ENCODE assay signal across 8 cellular contexts in genomic region chr7:10973061-10973941, GRCh38. TPM values are rescaled to one million over a fixed set of nuclear protein-coding genes. Genes with fewer than 3 reads are reported as not detected.
DNase-seq lines count a peak whose midpoint lies in the region; ATAC-seq and TF ChIP-seq lines count a peak whose summit lies in the region.

A gene with protein sequence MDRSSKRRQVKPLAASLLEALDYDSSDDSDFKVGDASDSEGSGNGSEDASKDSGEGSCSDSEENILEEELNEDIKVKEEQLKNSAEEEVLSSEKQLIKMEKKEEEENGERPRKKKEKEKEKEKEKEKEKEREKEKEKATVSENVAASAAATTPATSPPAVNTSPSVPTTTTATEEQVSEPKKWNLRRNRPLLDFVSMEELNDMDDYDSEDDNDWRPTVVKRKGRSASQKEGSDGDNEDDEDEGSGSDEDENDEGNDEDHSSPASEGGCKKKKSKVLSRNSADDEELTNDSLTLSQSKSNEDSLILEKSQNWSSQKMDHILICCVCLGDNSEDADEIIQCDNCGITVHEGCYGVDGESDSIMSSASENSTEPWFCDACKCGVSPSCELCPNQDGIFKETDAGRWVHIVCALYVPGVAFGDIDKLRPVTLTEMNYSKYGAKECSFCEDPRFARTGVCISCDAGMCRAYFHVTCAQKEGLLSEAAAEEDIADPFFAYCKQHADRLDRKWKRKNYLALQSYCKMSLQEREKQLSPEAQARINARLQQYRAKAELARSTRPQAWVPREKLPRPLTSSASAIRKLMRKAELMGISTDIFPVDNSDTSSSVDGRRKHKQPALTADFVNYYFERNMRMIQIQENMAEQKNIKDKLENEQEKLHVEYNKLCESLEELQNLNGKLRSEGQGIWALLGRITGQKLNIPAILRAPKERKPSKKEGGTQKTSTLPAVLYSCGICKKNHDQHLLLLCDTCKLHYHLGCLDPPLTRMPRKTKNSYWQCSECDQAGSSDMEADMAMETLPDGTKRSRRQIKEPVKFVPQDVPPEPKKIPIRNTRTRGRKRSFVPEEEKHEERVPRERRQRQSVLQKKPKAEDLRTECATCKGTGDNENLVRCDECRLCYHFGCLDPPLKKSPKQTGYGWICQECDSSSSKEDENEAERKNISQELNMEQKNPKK (plus strand): TSS chr7:10973872. CDS start chr7:10974324, 452 bp downstream.

- peak within 1 kb of the TSS; percentile 98 for H2AFZ ChIP-seq in KMS-11 (ENCODE audit: low read depth)

- H3K4me2 ChIP-seq in KMS-11: peak within 1 kb of the TSS; percentile 96

- H3K36me3 ChIP-seq in KMS-11 (ENCODE audit: insufficient read depth): no peaks in the 10 kb centered on the region
- no peaks in the 10 kb centered on the region for H3K36me3 ChIP-seq in Peyer's patch
- H3K36me3 ChIP-seq in muscle layer of colon (ENCODE audit: insufficient read depth, low read length): no peaks in the 10 kb centered on the region

- H3K4me3 ChIP-seq in KMS-11 (IDR thresholded peaks at IDR 0.05; ENCODE audit: insufficient read depth, low read depth, low read length) (peak within 1 kb of the TSS; percentile 11), Peyer's patch (peak within 1 kb of the TSS; percentile 61 to 83 (median 70)), muscle layer of colon (ENCODE audit: low read depth in 1 of 2, low read length in 2 of 2) (peak within 1 kb of the TSS; percentile 60 to 93)

- TF ChIP-seq POLR2A in Peyer's patch (IDR thresholded peaks at IDR 0.05): peak; percentile 65

- H3K27ac ChIP-seq in KMS-11 (peak within 1 kb of the TSS; percentile 88), Peyer's patch (peak within 1 kb of the TSS; percentile 74 to 85 (median 81)), muscle layer of colon (ENCODE audit: low read depth, low read length) (peak within 1 kb of the TSS; percentile 68)

- peaks cover 11% of the 10 kb centered on the region for H3K79me2 ChIP-seq in KMS-11 (ENCODE audit: insufficient read depth, low read depth)

- peak; percentile 98 for ATAC-seq in GM21737 (IDR thresholded peaks at IDR 0.05; ENCODE audit: unreplicated experiment)
- ATAC-seq in esophagus mucosa: peak; percentile 100

- no peak; the same call in 1 of the 2 replicates for TF ChIP-seq CTCF in KMS-11 (conservative IDR thresholded peaks at IDR 0.05; ENCODE audit: low read depth, low read length)
- peak in 1 of 6 experiments; percentile 5 for TF ChIP-seq CTCF in Peyer's patch (IDR thresholded peaks at IDR 0.05)

- H3K4me1 ChIP-seq in KMS-11 (ENCODE audit: low read depth, poor library complexity, severe bottlenecking) (peaks cover 23% of the 10 kb centered on the region), Peyer's patch (peaks cover 0 to 8% (median 0%) of the 10 kb centered on the region in 4 donors), muscle layer of colon (ENCODE audit: insufficient read depth, low read length) (peaks cover 10% of the 10 kb centered on the region)

- no peaks in the 10 kb centered on the region for H3K9me3 ChIP-seq in Peyer's patch
- no peaks in the 10 kb centered on the region for H3K9me3 ChIP-seq in muscle layer of colon (ENCODE audit: low read length)

- DNase-seq in DMS53 treated with DMSO at 0.1 percent for 48 hours (lab: John Stamatoyannopoulos, UW; ENCODE audit: unreplicated experiment): peak; percentile 98
- peak; percentile 93 to 98 (median 96) for DNase-seq in Peyer's patch
- peak; percentile 93 to 96 for DNase-seq in activated T-cell treated with anti-CD3 and anti-CD28 coated beads, Interleukin-2, amount 50 U/mL, for 48 hours
- peak; percentile 88 for DNase-seq in stimulated activated CD8-positive, alpha-beta memory T cell treated with anti-CD3 and anti-CD28 coated beads, Interleukin-7, amount 100 ng/mL, for 24 hours (ENCODE audit: low read depth)

- H3K27me3 ChIP-seq in KMS-11 (ENCODE audit: insufficient read depth, low read depth): no peaks in the 10 kb centered on the region
- no peaks in the 10 kb centered on the region for H3K27me3 ChIP-seq in Peyer's patch
- no peaks in the 10 kb centered on the region for H3K27me3 ChIP-seq in muscle layer of colon (ENCODE audit: control insufficient read depth in 1 of 2, insufficient read depth in 2 of 2, low read length in 2 of 2)

- H4K20me1 ChIP-seq in KMS-11 (ENCODE audit: insufficient read depth): no peaks in the 10 kb centered on the region

- H3K9ac ChIP-seq in KMS-11 (peak within 1 kb of the TSS; percentile 96), muscle layer of colon (ENCODE audit: low read length) (peak within 1 kb of the TSS; percentile 55)

RNA-seq across cellular contexts. Expression of the gene that starts here (rescaled TPM):
- total RNA-seq in Peyer's patch: 100 to 1,000 TPM in 1 of 4 donors, 10 to 100 TPM in 3; 26.6 to 172 (median 42.9) TPM
- total RNA-seq in esophagus mucosa: 23.1 TPM

Comparison
In these comparisons a context has a peak if more than half of its experiments do, and no peak if none do; other contexts are left out.
1. Peak in every context shown above with its lines: DNase-seq, ATAC-seq, H3K4me3 ChIP-seq and H3K27ac ChIP-seq.
2. H3K4me3 ChIP-seq: peak in every context shown above with its lines; median percentile 76 in muscle layer of colon; 70 in Peyer's patch; 11 in KMS-11.